In genomic region chr1:1302006-1302430, GRCh38 we compare ENCODE assay signal across 11 cellular contexts. TPM values are rescaled to one million over a fixed set of nuclear protein-coding genes. Genes with fewer than 3 reads are reported as not detected.
DNase-seq lines count a peak whose midpoint lies in the region; ATAC-seq and TF ChIP-seq lines count a peak whose summit lies in the region.
"Had no signal": no experiment of that assay in that cellular context is flagged by ENCODE, and none has a peak within 500 bp of the region (broad histone marks: within the 10 kb centered on the region; RNA-seq: fewer than 3 reads in every experiment).

No MANE protein-coding gene starts in this region.

- H2AFZ ChIP-seq in Karpas-422 (ENCODE audit: low read length), result no peak overlapping the region
- no peak overlapping the region for H2AFZ ChIP-seq in osteoblast (ENCODE audit: low read length)

- no peak overlapping the region for H3K9ac ChIP-seq in Karpas-422 (ENCODE audit: low read length)

- no peaks in the 10 kb centered on the region for H3K9me2 ChIP-seq in Karpas-422 (replicated peaks; ENCODE audit: insufficient read depth, low read length)

- H4K20me1 ChIP-seq in Karpas-422 (ENCODE audit: insufficient read depth, low read depth, low read length) (peaks cover 13% of the 10 kb centered on the region; the same call in 1 of the 2 replicates), osteoblast (ENCODE audit: insufficient read depth, low read length) (peaks cover 59% of the 10 kb centered on the region)

- no peaks in the 10 kb centered on the region for H3K36me3 ChIP-seq in Karpas-422 (ENCODE audit: insufficient read depth, low read length)
- peaks cover 3% of the 10 kb centered on the region for H3K36me3 ChIP-seq in osteoblast (ENCODE audit: insufficient read depth, low read length)

- H3K4me1 ChIP-seq in Karpas-422 (ENCODE audit: low read length) (peaks cover 30% of the 10 kb centered on the region), osteoblast (ENCODE audit: insufficient read depth, low read length) (peaks cover 28% of the 10 kb centered on the region)

- H3K4me3 ChIP-seq in Karpas-422 (ENCODE audit: low read length), result no peak overlapping the region
- no peak overlapping the region for H3K4me3 ChIP-seq in osteoblast (ENCODE audit: insufficient read depth, low read length)
- H3K4me3 ChIP-seq: mucosa of descending colon, Peyer's patch, testis had no signal

- H3K79me2 ChIP-seq in Karpas-422 (ENCODE audit: low read length) (peaks cover 31% of the 10 kb centered on the region), osteoblast (ENCODE audit: insufficient read depth, low read length) (peaks cover 39% of the 10 kb centered on the region)

- H3K4me2 ChIP-seq in Karpas-422 (ENCODE audit: low read depth, low read length, poor library complexity, severe bottlenecking) (no peak overlapping the region), osteoblast (ENCODE audit: insufficient read depth, low read length) (no peak overlapping the region)

- no peak for DNase-seq in GM10266 (ENCODE audit: extremely low spot score)
- DNase-seq in Karpas-422, result peak; percentile 61
- peak; percentile 43 for DNase-seq in dermis blood vessel endothelial cell
- peak; percentile 93 for DNase-seq in osteoblast (ENCODE audit: insufficient read length, low spot score, missing footprints)
- DNase-seq in DMS153 treated with DMSO at 0.1 percent for 48 hours (lab: John Stamatoyannopoulos, UW; ENCODE audit: unreplicated experiment), result no peak
- DNase-seq in mesenteric fat pad (ENCODE audit: low spot score), result no peak
- DNase-seq: activated CD4-positive, CD25-positive, alpha-beta regulatory T cell treated with anti-CD3 and anti-CD28 coated beads, Interleukin-2, amount 50 U/mL, for 72 hours; mucosa of descending colon; Peyer's patch; testis had no signal

- no peak for ATAC-seq in HG03571 (IDR thresholded peaks at IDR 0.05; ENCODE audit: unreplicated experiment)
- ATAC-seq: mucosa of descending colon had no signal

- H3K27ac ChIP-seq in Karpas-422 (ENCODE audit: low read length) (no peak overlapping the region), osteoblast (ENCODE audit: low read depth, low read length) (no peak overlapping the region)
- H3K27ac ChIP-seq: Peyer's patch, testis had no signal

- no peaks in the 10 kb centered on the region for H3K27me3 ChIP-seq in Karpas-422 (ENCODE audit: low read length)
- H3K27me3 ChIP-seq in osteoblast (ENCODE audit: insufficient read depth, low read length), result no peaks in the 10 kb centered on the region
- H3K27me3 ChIP-seq: Peyer's patch, testis had no signal

- TF ChIP-seq CTCF in GM10266 (IDR thresholded peaks at IDR 0.05; ENCODE audit: control insufficient read depth, insufficient read depth, low read depth, missing control alignments) (peak; percentile 52), osteoblast (IDR thresholded peaks at IDR 0.05; ENCODE audit: extremely low read depth, low read depth, low read length) (peak; percentile 43)

- no peaks in the 10 kb centered on the region for H3K9me3 ChIP-seq in Karpas-422 (ENCODE audit: low read length)
- no peaks in the 10 kb centered on the region for H3K9me3 ChIP-seq in osteoblast (ENCODE audit: low read depth, low read length)
- H3K9me3 ChIP-seq: mucosa of descending colon, Peyer's patch, testis had no signal

RNA-seq across cellular contexts. Expression of gene ACAP3, which starts 5.7 kb away (rescaled TPM):
- 28.1 and 94.6 TPM in 2 replicates for total RNA-seq in Karpas-422 (2014; rRNA removed; shearing (Covaris generic); ENCODE audit: low replicate concordance)
- total RNA-seq in dermis blood vessel endothelial cell, result 16.8 and 30.6 TPM in 2 replicates
- total RNA-seq in osteoblast, result 31.2 and 46.7 TPM in 2 replicates
- total RNA-seq in mesenteric fat pad, result 36.6 TPM

RNA-seq across cellular contexts. Expression of gene PUSL1, which starts 6.4 kb away (rescaled TPM):
- 14.9 and 45.1 TPM in 2 replicates for total RNA-seq in Karpas-422 (2014; rRNA removed; shearing (Covaris generic); ENCODE audit: low replicate concordance)
- total RNA-seq in dermis blood vessel endothelial cell (11.1 and 13.7 TPM in 2 replicates), osteoblast (19.4 and 29.3 TPM in 2 replicates), mesenteric fat pad (11.6 TPM)

RNA-seq across cellular contexts. Expression of gene SCNN1D, which starts 21.8 kb away (rescaled TPM):
- 1.2 and 1.4 TPM in 2 replicates for total RNA-seq in Karpas-422 (2014; rRNA removed; shearing (Covaris generic); ENCODE audit: low replicate concordance)
- total RNA-seq in dermis blood vessel endothelial cell (0.14 and 1.0 TPM in 2 replicates), osteoblast (0.59 and 1.1 TPM in 2 replicates), mesenteric fat pad (2.1 TPM)

RNA-seq across cellular contexts. Expression of gene INTS11, which starts 22.4 kb away (rescaled TPM):
- 69.8 and 168 TPM in 2 replicates for total RNA-seq in Karpas-422 (2014; rRNA removed; shearing (Covaris generic); ENCODE audit: low replicate concordance)
- total RNA-seq in dermis blood vessel endothelial cell (52.8 and 77.5 TPM in 2 replicates), osteoblast (53.3 and 59.7 TPM in 2 replicates), mesenteric fat pad (74.7 TPM)

RNA-seq across cellular contexts. Expression of gene CPTP, which starts 22.6 kb away (rescaled TPM):
- total RNA-seq in Karpas-422 (2014; rRNA removed; shearing (Covaris generic); ENCODE audit: low replicate concordance), result 35.0 and 74.7 TPM in 2 replicates
- total RNA-seq in dermis blood vessel endothelial cell, result 21.6 and 33.3 TPM in 2 replicates
- total RNA-seq in osteoblast, result 12.7 and 13.8 TPM in 2 replicates
- 19.7 TPM for total RNA-seq in mesenteric fat pad

Comparison
In these comparisons a context has a peak if more than half of its experiments do, and no peak if none do; other contexts are left out.
1. DNase-seq: peak in Karpas-422 (single experiment), dermis blood vessel endothelial cell (single experiment) and osteoblast (single experiment); none in GM10266 (single experiment), DMS153 treated with DMSO at 0.1 percent for 48 hours (single experiment) and mesenteric fat pad (single experiment).